ENCODE assay signal across 8 cellular contexts in genomic region chr5:141513627-141514329, GRCh38. TPM values are rescaled to one million over a fixed set of nuclear protein-coding genes. Genes with fewer than 3 reads are reported as not detected.
A peak's percentile ranks its signal among the peaks of the same experiment; 100 is the strongest.
DNase-seq lines count a peak whose midpoint lies in the region; ATAC-seq and TF ChIP-seq lines count a peak whose summit lies in the region.

No MANE protein-coding gene starts in this region.

- H3K4me3 ChIP-seq in SU-DHL-6 (ENCODE audit: insufficient read depth, low read length, poor library complexity, severe bottlenecking), result peak overlapping the region; percentile 44
- H3K4me3 ChIP-seq in right atrium auricular region, result peak overlapping the region; percentile 35 to 61

- intact Hi-C loops in posterior cingulate gyrus (cut with DNase I), result no loop called here

- H3K9ac ChIP-seq in SU-DHL-6 (ENCODE audit: low read length), result peak overlapping the region; percentile 84

- no peaks in the 10 kb centered on the region for H3K27me3 ChIP-seq in SU-DHL-6 (ENCODE audit: low read length)
- no peaks in the 10 kb centered on the region for H3K27me3 ChIP-seq in right atrium auricular region

- H3K9me2 ChIP-seq in SU-DHL-6 (replicated peaks; ENCODE audit: insufficient read depth, low read length), result no peaks in the 10 kb centered on the region

- ATAC-seq in GM18519 (IDR thresholded peaks at IDR 0.05; ENCODE audit: low FRiP score, unreplicated experiment) (peak; percentile 39), HG03432 (IDR thresholded peaks at IDR 0.05; ENCODE audit: unreplicated experiment) (peak; percentile 52)

- peaks cover 0 to 64% of the 10 kb centered on the region in 2 donors for H3K4me1 ChIP-seq in right atrium auricular region

- peaks cover 89% of the 10 kb centered on the region for H3F3A ChIP-seq in SU-DHL-6 (ENCODE audit: insufficient read depth)

- no peaks in the 10 kb centered on the region; the same call in 1 of the 2 replicates for H3K79me2 ChIP-seq in SU-DHL-6 (ENCODE audit: insufficient read depth, low read length)

- H3K4me2 ChIP-seq in SU-DHL-6 (ENCODE audit: low read depth, low read length, poor library complexity, severe bottlenecking), result peak overlapping the region; percentile 87

- DNase-seq in anterior cingulate cortex (lab: John Stamatoyannopoulos, UW) (peak in 55 of 58 donors; percentile 54 to 98 (median 87)), right atrium auricular region (ENCODE audit: low spot score) (peak; percentile 85), posterior cingulate gyrus (peak; percentile 55 to 98 (median 89)), ureter (ENCODE audit: low spot score) (peak; percentile 86), 8988T (no peak)

- H3K27ac ChIP-seq in SU-DHL-6 (ENCODE audit: low read depth, low read length) (peak overlapping the region; percentile 99), right atrium auricular region (peak overlapping the region; percentile 76 to 85)

- H3K9me3 ChIP-seq in SU-DHL-6 (ENCODE audit: insufficient read depth, low read length) (no peaks in the 10 kb centered on the region), right atrium auricular region (no peaks in the 10 kb centered on the region)

- TF ChIP-seq CTCF in SU-DHL-6 (IDR thresholded peaks at IDR 0.05; ENCODE audit: insufficient read depth, low read length, poor library complexity, severe bottlenecking) (no peak), right atrium auricular region (IDR thresholded peaks at IDR 0.05) (no peak)

- H4K20me1 ChIP-seq in SU-DHL-6 (ENCODE audit: low read depth, low read length), result no peaks in the 10 kb centered on the region

- no peak overlapping the region for H2AFZ ChIP-seq in SU-DHL-6 (ENCODE audit: low read depth, low read length, severe bottlenecking)

- H3K36me3 ChIP-seq in SU-DHL-6 (ENCODE audit: low read length) (no peaks in the 10 kb centered on the region; the same call in 1 of the 2 replicates), right atrium auricular region (peaks cover 24% of the 10 kb centered on the region)

RNA-seq across cellular contexts. Expression of gene PCDHGC5, which starts 24.9 kb away (rescaled TPM):
- 1 to 10 TPM; 1.4 to 1.7 TPM for total RNA-seq in right atrium auricular region
- total RNA-seq in ureter, result 2.8 TPM

RNA-seq across cellular contexts. Expression of gene PCDHGC4, which starts 28.9 kb away (rescaled TPM):
- total RNA-seq in right atrium auricular region (1 to 10 TPM; 1.5 to 1.7 TPM), ureter (3.6 TPM)

RNA-seq across cellular contexts. Expression of gene PCDHGC3, which starts 38.0 kb away (rescaled TPM):
- 10 to 100 TPM; 24.1 to 38.3 TPM for total RNA-seq in right atrium auricular region
- 52.6 TPM for total RNA-seq in ureter
